Comparison of ENCODE assay signal across 10 cellular contexts in genomic region chrX:65241059-65241721, GRCh38.
"Had no signal": no experiment of that assay in that cellular context is flagged by ENCODE, and none has a peak within 500 bp of the region (broad histone marks: within the 10 kb centered on the region; RNA-seq: fewer than 3 reads in every experiment).

No MANE protein-coding gene starts in this region.

- H3K36me3 ChIP-seq: ovary had no signal

- H3K9me3 ChIP-seq: ovary had no signal

- H3K4me3 ChIP-seq: ovary had no signal

- H3K27me3 ChIP-seq: ovary had no signal

- H3K27ac ChIP-seq: ovary had no signal

- DNase-seq: activated CD4-positive, alpha-beta T cell treated with anti-CD3 and anti-CD28 coated beads, Interleukin-2, amount 10 ng/mL, durations not matched to agents 7 days and 5 days; activated CD4-positive, CD25-positive, alpha-beta regulatory T cell; activated naive CD4-positive, alpha-beta T cell treated with anti-CD3 and anti-CD28 coated beads, Interleukin-2, amount 50 U/mL, for 16 hours; activated T-cell treated with anti-CD3 and anti-CD28 coated beads for 4 hours; effector memory CD8-positive, alpha-beta T cell; ovary; small intestine; substantia nigra; T-helper 2 cell had no signal

- ATAC-seq: effector memory CD8-positive, alpha-beta T cell; stimulated activated memory B cell treated with anti-CD40 and anti-IgM and Interleukin-4, amounts not matched to agents 10 μg/mL and 1 μg/mL and 100 μg/mL, for 72 hours had no signal
